13 cellular contexts compared by ENCODE assay signal in the genomic region with DNA sequence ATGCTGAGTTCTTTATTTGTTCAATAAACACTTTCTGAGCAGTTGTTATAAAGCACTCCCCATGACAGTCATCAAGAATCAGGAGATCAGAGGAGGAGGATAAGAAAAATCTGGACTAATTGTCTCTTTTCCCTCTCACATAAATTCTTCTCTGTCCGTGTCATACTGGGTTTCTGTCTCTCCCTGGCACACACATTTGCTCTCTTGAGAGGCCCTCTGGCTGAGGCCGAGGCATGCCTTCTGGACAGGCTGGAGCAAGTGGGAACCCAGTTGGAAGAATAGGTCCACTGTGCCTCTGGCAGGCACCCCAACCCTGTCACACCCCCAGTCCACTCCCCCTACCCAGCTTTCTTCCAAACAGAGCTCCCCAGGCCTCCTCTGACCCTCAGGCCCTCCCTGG.
DNase-seq lines count a peak whose midpoint lies in the region; ATAC-seq and TF ChIP-seq lines count a peak whose summit lies in the region.
"Had no signal": no experiment of that assay in that cellular context is flagged by ENCODE, and none has a peak within 500 bp of the region (broad histone marks: within the 10 kb centered on the region; RNA-seq: fewer than 3 reads in every experiment).

No MANE protein-coding gene starts in this region.

- no peak overlapping the region for H3K4me3 Mint-ChIP-seq in dendritic cell treated with granulocyte-macrophage colony-stimulating factor and Interleukin-4, amounts not matched to agents 40 ng/mL and 50 ng/mL, for 4 days

- H3K27ac ChIP-seq in HL-60 (replicated peaks): peak overlapping the region; percentile 81
- peak overlapping the region; percentile 5 for H3K27ac ChIP-seq in neutrophil
- H3K27ac ChIP-seq in SJCRH30: no peak overlapping the region
- H3K27ac ChIP-seq: brain microvascular endothelial cell, testis had no signal

- no peaks in the 10 kb centered on the region for H3K36me3 Mint-ChIP-seq in dendritic cell treated with granulocyte-macrophage colony-stimulating factor and Interleukin-4, amounts not matched to agents 40 ng/mL and 50 ng/mL, for 4 days (ENCODE audit: low read depth)

- intact Hi-C loops in dendritic cell treated with granulocyte-macrophage colony-stimulating factor and Interleukin-4, amounts not matched to agents 40 ng/mL and 50 ng/mL, for 4 days (cut with micrococcal nuclease): no loop called here

- no peak for ATAC-seq in GM18870 (IDR thresholded peaks at IDR 0.05; ENCODE audit: unreplicated experiment)
- ATAC-seq: left lobe of liver had no signal

- H3K36me3 ChIP-seq in neutrophil: no peaks in the 10 kb centered on the region
- no peaks in the 10 kb centered on the region for H3K36me3 ChIP-seq in SJCRH30
- H3K36me3 ChIP-seq: brain microvascular endothelial cell had no signal

- H3K27me3 ChIP-seq in HL-60 (ENCODE audit: insufficient read depth, poor library complexity, severe bottlenecking): no peaks in the 10 kb centered on the region
- peaks cover 31% of the 10 kb centered on the region for H3K27me3 ChIP-seq in neutrophil
- peaks cover 8% of the 10 kb centered on the region for H3K27me3 ChIP-seq in SJCRH30
- H3K27me3 ChIP-seq: testis had no signal

- no peaks in the 10 kb centered on the region for H3K9me3 ChIP-seq in neutrophil
- no peaks in the 10 kb centered on the region for H3K9me3 ChIP-seq in SJCRH30 (replicated peaks)
- H3K9me3 ChIP-seq: testis had no signal

- no peak overlapping the region for H3K4me3 ChIP-seq in HL-60 (replicated peaks; ENCODE audit: insufficient read depth, low read length)
- no peak overlapping the region for H3K4me3 ChIP-seq in neutrophil (ENCODE audit: low read depth in 1 of 2, low read length in 1 of 2)
- H3K4me3 ChIP-seq in SJCRH30: no peak overlapping the region
- H3K4me3 ChIP-seq: testis had no signal

- peaks cover 28% of the 10 kb centered on the region for H3K4me1 Mint-ChIP-seq in dendritic cell treated with granulocyte-macrophage colony-stimulating factor and Interleukin-4, amounts not matched to agents 40 ng/mL and 50 ng/mL, for 4 days (ENCODE audit: low read depth)

- no peaks in the 10 kb centered on the region for H3K9me3 Mint-ChIP-seq in dendritic cell treated with granulocyte-macrophage colony-stimulating factor and Interleukin-4, amounts not matched to agents 40 ng/mL and 50 ng/mL, for 4 days
- H3K9me3 Mint-ChIP-seq: activated T-helper 2 cell treated with anti-CD3 and anti-CD28 coated beads, Interferon-gamma antibody, Interleukin-2, Interleukin-4, amounts not matched to agents 10 μg/mL and 5 μg/mL and 100 μg/mL, durations not matched to agents 14 hours and 24 hours and 36 hours had no signal

- H3K4me1 ChIP-seq in neutrophil (ENCODE audit: control insufficient read depth in 1 of 2, insufficient read depth in 1 of 2, low read depth in 1 of 2, low read length in 1 of 2): peaks cover 15 to 16% of the 10 kb centered on the region in 2 experiments
- no peaks in the 10 kb centered on the region for H3K4me1 ChIP-seq in SJCRH30
- H3K4me1 ChIP-seq: testis had no signal

- TF ChIP-seq CTCF in HL-60 (IDR thresholded peaks at IDR 0.05; ENCODE audit: insufficient read depth, low read length) (no peak), neutrophil (IDR thresholded peaks at IDR 0.05) (no peak)

- peaks cover 65% of the 10 kb centered on the region for H3K27me3 Mint-ChIP-seq in dendritic cell treated with granulocyte-macrophage colony-stimulating factor and Interleukin-4, amounts not matched to agents 40 ng/mL and 50 ng/mL, for 4 days

- H3K27ac Mint-ChIP-seq in dendritic cell treated with granulocyte-macrophage colony-stimulating factor and Interleukin-4, amounts not matched to agents 40 ng/mL and 50 ng/mL, for 4 days: peak overlapping the region; percentile 63
- H3K27ac Mint-ChIP-seq: activated T-helper 2 cell treated with anti-CD3 and anti-CD28 coated beads, Interferon-gamma antibody, Interleukin-2, Interleukin-4, amounts not matched to agents 10 μg/mL and 5 μg/mL and 100 μg/mL, durations not matched to agents 14 hours and 24 hours and 36 hours had no signal

- DNase-seq in activated effector memory CD4-positive, alpha-beta T cell treated with anti-CD3 and anti-CD28 coated beads, Interleukin-2, amount 50 U/mL, for 16 hours: peak; percentile 38
- DNase-seq in activated effector memory CD4-positive, alpha-beta T cell treated with Interleukin-2 at 50 U/mL for 16 hours: no peak
- DNase-seq in HL-60 (ENCODE audit: low read depth in 1 of 2, low spot score in 1 of 2): no peak
- DNase-seq in GM19240 (ENCODE audit: insufficient read length, low spot score): no peak
- no peak for DNase-seq in SJCRH30
- DNase-seq: brain microvascular endothelial cell, NCI-H2107, testis had no signal
